In genomic region chr19:15468675-15469512, GRCh38 we compare ENCODE assay signal across 12 cellular contexts. TPM values are rescaled to one million over a fixed set of nuclear protein-coding genes. Genes with fewer than 3 reads are reported as not detected.
DNase-seq lines count a peak whose midpoint lies in the region; ATAC-seq, FAIRE-seq and TF ChIP-seq lines count a peak whose summit lies in the region.
"Had no signal": no experiment of that assay in that cellular context is flagged by ENCODE, and none has a peak within 500 bp of the region (broad histone marks: within the 10 kb centered on the region; RNA-seq: fewer than 3 reads in every experiment).

No MANE protein-coding gene starts in this region.

- H3K9me3 Mint-ChIP-seq in CD4-positive, alpha-beta T cell, result no peaks in the 10 kb centered on the region
- peaks cover 12% of the 10 kb centered on the region for H3K9me3 Mint-ChIP-seq in neural progenitor cell
- H3K9me3 Mint-ChIP-seq: HFFc6 had no signal

- intact Hi-C loops in CD4-positive, alpha-beta T cell (cut with DNase I, micrococcal nuclease), result loop anchor here (5.0 to 10.0 kb wide), 3 partner anchors 46 to 88 kb away; partner anchors contain the start of gene AKAP8L (in 1 of the 2)
- intact Hi-C loops in K562 (cut with micrococcal nuclease) (no loop called here), uterus (cut with DNase I; ENCODE audit: low total_unique reads) (no loop called here)

- WGBS in K562 (ENCODE audit: insufficient coverage, low coverage, missing lambda C conversion rate), result 21% methylated on average over 12 of the region's 12 CpGs

- no peaks in the 10 kb centered on the region for H3K27me3 ChIP-seq in CD4-positive, alpha-beta T cell (ENCODE audit: control insufficient read depth, insufficient read depth, low read length)
- H3K27me3 ChIP-seq in K562 (ENCODE audit: control insufficient read depth in 2 of 2, insufficient read depth in 2 of 2, low read length in 2 of 2) (peaks cover 10 to 20% of the 10 kb centered on the region in 2 experiments; a peak in 4 of 5 replicates), neural progenitor cell (peaks cover 77% of the 10 kb centered on the region), uterus (peaks cover 0 to 5% of the 10 kb centered on the region in 2 donors)

- BruUV-seq in K562 (replicated peaks; lab: Mats Ljungman, UMichigan), result no TSS peak

- peak overlapping the region; percentile 90 for H3K4me3 Mint-ChIP-seq in CD4-positive, alpha-beta T cell
- peak overlapping the region; percentile 4 for H3K4me3 Mint-ChIP-seq in neural progenitor cell
- H3K4me3 Mint-ChIP-seq: mesothelial cell of epicardium had no signal

- no peak for DNase-seq in CD4-positive, alpha-beta T cell
- no peak for DNase-seq in K562 (ENCODE audit: extremely low read depth in 1 of 4, low spot score in 3 of 4)
- no peak for DNase-seq in neural progenitor cell (ENCODE audit: low spot score)
- DNase-seq in uterus, result no peak
- no peak for DNase-seq in NCI-H345 (lab: John Stamatoyannopoulos, UW)
- DNase-seq: HFFc6, PC-9, WERI-Rb-1 had no signal

- H3K36me3 Mint-ChIP-seq in CD4-positive, alpha-beta T cell (ENCODE audit: low read depth), result peaks cover 9% of the 10 kb centered on the region
- H3K36me3 Mint-ChIP-seq in neural progenitor cell, result no peaks in the 10 kb centered on the region
- H3K36me3 Mint-ChIP-seq: mesothelial cell of epicardium had no signal

- TF ChIP-seq CTCF in CD4-positive, alpha-beta T cell (IDR thresholded peaks at IDR 0.05), result no peak
- no peak for TF ChIP-seq CTCF in HEK293 (tag by site-specific recombination; IDR thresholded peaks at IDR 0.05)
- no peak for TF ChIP-seq CTCF in K562 (IDR thresholded peaks at IDR 0.05 in 2 of 3, conservative IDR thresholded peaks at IDR 0.05 in 1 of 3; ENCODE audit: insufficient read depth in 2 of 3, low read depth in 1 of 3, low read length in 3 of 3)
- no peak for TF ChIP-seq CTCF in neural progenitor cell (IDR thresholded peaks at IDR 0.05)
- no peak for TF ChIP-seq CTCF in uterus (IDR thresholded peaks at IDR 0.05)

- H3K9me3 ChIP-seq in CD4-positive, alpha-beta T cell (ENCODE audit: control insufficient read depth, low read length), result no peaks in the 10 kb centered on the region
- H3K9me3 ChIP-seq in HEK293 (ENCODE audit: control insufficient read depth, insufficient read depth, low read depth, low read length) (no peaks in the 10 kb centered on the region), K562 (replicated peaks; ENCODE audit: control insufficient read depth, insufficient read depth, low read depth, low read length) (no peaks in the 10 kb centered on the region), neural progenitor cell (ENCODE audit: low read depth) (no peaks in the 10 kb centered on the region), uterus (no peaks in the 10 kb centered on the region)

- H3K4me2 ChIP-seq in K562 (ENCODE audit: insufficient read depth, low read length), result no peak overlapping the region
- H3K4me2 ChIP-seq in neural progenitor cell, result no peak overlapping the region
- H3K4me2 ChIP-seq: hepatocyte, PC-9 had no signal

- no peak for ATAC-seq in CD4-positive, alpha-beta T cell (ENCODE audit: poor library complexity)
- ATAC-seq in K562 (no peak), GM19324 (IDR thresholded peaks at IDR 0.05; ENCODE audit: low FRiP score, unreplicated experiment) (no peak)

- H3K4me1 ChIP-seq in HEK293 (ENCODE audit: control insufficient read depth, insufficient read depth, low read length) (no peaks in the 10 kb centered on the region), K562 (replicated peaks in 1 of 2; ENCODE audit: control insufficient read depth in 2 of 2, insufficient read depth in 2 of 2, low read length in 2 of 2) (peaks cover 3 to 18% of the 10 kb centered on the region in 2 experiments; a peak in 4 of 5 replicates), neural progenitor cell (no peaks in the 10 kb centered on the region), uterus (peaks cover 0 to 8% of the 10 kb centered on the region in 2 donors)

- H2AFZ ChIP-seq in K562 (ENCODE audit: low read depth, low read length) (no peak overlapping the region), neural progenitor cell (replicated peaks) (peak overlapping the region; percentile 50)
- H2AFZ ChIP-seq: hepatocyte, PC-9 had no signal

- H3K9ac ChIP-seq in K562 (ENCODE audit: insufficient read depth in 1 of 2, low read depth in 2 of 2, low read length in 2 of 2) (no peak overlapping the region), neural progenitor cell (no peak overlapping the region)

- H3K4me1 Mint-ChIP-seq in CD4-positive, alpha-beta T cell (ENCODE audit: low read depth), result peaks cover 63% of the 10 kb centered on the region
- peaks cover 2% of the 10 kb centered on the region for H3K4me1 Mint-ChIP-seq in neural progenitor cell
- H3K4me1 Mint-ChIP-seq: mesothelial cell of epicardium had no signal

- TF ChIP-seq EP300 in K562 (IDR thresholded peaks at IDR 0.05; ENCODE audit: low read length), result no peak

- H3F3A ChIP-seq in neural progenitor cell (ENCODE audit: low read depth), result no peaks in the 10 kb centered on the region

- no peaks in the 10 kb centered on the region for H3K79me2 ChIP-seq in K562 (ENCODE audit: control insufficient read depth, insufficient read depth, low read length)
- H3K79me2 ChIP-seq in neural progenitor cell (ENCODE audit: low read depth), result no peaks in the 10 kb centered on the region
- H3K79me2 ChIP-seq: hepatocyte had no signal

- H3K27me3 Mint-ChIP-seq in CD4-positive, alpha-beta T cell, result no peaks in the 10 kb centered on the region
- H3K27me3 Mint-ChIP-seq in neural progenitor cell (ENCODE audit: insufficient read depth, low read depth), result peaks cover 49% of the 10 kb centered on the region

- CTCF ChIA-PET in CD4-positive, alpha-beta T cell (lab: Charles Lee), result interaction anchor here (4.9 kb wide), 1 partner anchor 50 kb away, joined by 31 read pairs; the partner anchor contains the start of gene AKAP8L
- CTCF ChIA-PET in HEK293 (lab: Yijun Ruan, JAX), result interaction anchor here (0.6 kb wide), 1 partner anchor 88 kb away, joined by 3 read pairs; no protein-coding TSS in a partner anchor
- CTCF ChIA-PET in K562 (lab: Yijun Ruan, JAX; ENCODE audit: low intra/inter-chr PET ratio), result no interaction called here

- POLR2A ChIA-PET in CD4-positive, alpha-beta T cell (lab: Charles Lee), result interaction anchor here (1.0 to 8.1 kb wide), 5 partner anchors 36 to 83 kb away, joined by 3 to 76 read pairs (median 4); partner anchors contain the start of gene AKAP8L
- POLR2A ChIA-PET in HEK293 (lab: Yijun Ruan, JAX) (no interaction called here), K562 (lab: Yijun Ruan, JAX) (interaction anchor here (0.6 to 1.1 kb wide), 2 partner anchors 16 to 180 kb away, joined by 3 to 5 read pairs; no protein-coding TSS in a partner anchor)

- in situ Hi-C loops in K562 (cut with MboI), result no loop called here

- FAIRE-seq in K562 (lab: Jason Lieb, UNC), result peak; percentile 37

- no peak for TF ChIP-seq POLR2A in K562 (conservative IDR thresholded peaks at IDR 0.05)
- no peak for TF ChIP-seq POLR2A in uterus (IDR thresholded peaks at IDR 0.05)

- H3K4me3 ChIP-seq in HEK293 (ENCODE audit: low read depth, low read length) (no peak overlapping the region), K562 (no peak overlapping the region), neural progenitor cell (no peak overlapping the region), uterus (no peak overlapping the region)
- H3K4me3 ChIP-seq: hepatocyte, PC-9 had no signal

- H3K9me1 ChIP-seq in K562 (ENCODE audit: control insufficient read depth, insufficient read depth, low read length), result no peaks in the 10 kb centered on the region

- no peak for TF ChIP-seq RAD21 in K562 (CRISPR knock-in tag; conservative IDR thresholded peaks at IDR 0.05 in 1 of 2, IDR thresholded peaks at IDR 0.05 in 1 of 2)

- H3K36me3 ChIP-seq in HEK293 (ENCODE audit: control insufficient read depth in 2 of 2, insufficient read depth in 1 of 2, low read length in 2 of 2) (no peaks in the 10 kb centered on the region), K562 (ENCODE audit: control insufficient read depth, insufficient read depth, low read length) (no peaks in the 10 kb centered on the region), neural progenitor cell (no peaks in the 10 kb centered on the region), uterus (no peaks in the 10 kb centered on the region)
- H3K36me3 ChIP-seq: WERI-Rb-1 had no signal

- H3K27ac ChIP-seq in CD4-positive, alpha-beta T cell (ENCODE audit: low read depth, low read length), result no peak overlapping the region
- no peak overlapping the region for H3K27ac ChIP-seq in HEK293 (ENCODE audit: extremely low read depth, low read depth, low read length)
- no peak overlapping the region for H3K27ac ChIP-seq in K562 (ENCODE audit: extremely low read depth, low read depth, low read length)
- no peak overlapping the region for H3K27ac ChIP-seq in neural progenitor cell
- no peak overlapping the region for H3K27ac ChIP-seq in uterus
- H3K27ac ChIP-seq: hepatocyte, PC-9, WERI-Rb-1 had no signal

- H3K27ac Mint-ChIP-seq in CD4-positive, alpha-beta T cell, result peak overlapping the region; percentile 90
- H3K27ac Mint-ChIP-seq in neural progenitor cell, result no peak overlapping the region
- H3K27ac Mint-ChIP-seq: HFFc6, mesothelial cell of epicardium had no signal

- H4K20me1 ChIP-seq in K562 (replicated peaks; ENCODE audit: control insufficient read depth, insufficient read depth, low read length) (no peaks in the 10 kb centered on the region), neural progenitor cell (ENCODE audit: low read depth) (no peaks in the 10 kb centered on the region)

RNA-seq across cellular contexts. Expression of gene RASAL3, which starts 4.5 kb away (rescaled TPM):
- total RNA-seq in CD4-positive, alpha-beta T cell, result 10 to 100 TPM; 91.8 to 92.8 TPM
- 0.35 TPM in 1 of 2 replicates, not detected in the other for total RNA-seq in K562 (2011; cell fraction: chromatin; rRNA removed; ENCODE audit: low replicate concordance)
- total RNA-seq in K562 (2011; cell fraction: nucleolus; rRNA removed), result 0.13 TPM in 1 of 2 replicates, not detected in the other
- total RNA-seq in K562 (2011; cell fraction: nucleoplasm; rRNA removed), result 2.5 TPM in 1 of 2 replicates, not detected in the other
- total RNA-seq in K562 (2014; rRNA removed), result 0.04 TPM in 1 of 2 replicates, not detected in the other
- not detected in 2 replicates for total RNA-seq in K562 (2014; rRNA removed; fragmentation: Illumina TruSeq; extraction: Trizol)
- not detected in 2 replicates for total RNA-seq in K562 (2015; rRNA removed; fragmentation: Illumina TruSeq; extraction: Trizol)
- 0.44 and 0.87 TPM in 2 replicates for total RNA-seq in K562 (2021)
- polyA plus RNA-seq in K562 (2011; rRNA removed), result not detected in 2 replicates
- polyA plus RNA-seq in K562 (2011; cell fraction: cytosol; rRNA removed), result 0.01 TPM in 1 of 2 replicates, not detected in the other
- polyA plus RNA-seq in K562 (2011; cell fraction: nucleus; rRNA removed), result 0.04 and 0.16 TPM in 2 replicates
- polyA plus RNA-seq in K562 (2012), result 0.08 and 0.16 TPM in 2 replicates
- not detected in 2 replicates for polyA plus RNA-seq in K562 (2014; fragmentation: Illumina TruSeq; extraction: Trizol)
- polyA plus RNA-seq in K562 (2014; fragmentation: Nextera tagmentation; extraction: Ambion mirVana), result not detected
- polyA plus RNA-seq in K562 (2014; rRNA removed), result 0.07 TPM in 1 of 2 replicates, not detected in the other
- polyA minus RNA-seq in K562 (2011; rRNA and poly(A)+ RNA removed), result not detected in 2 replicates
- polyA minus RNA-seq in K562 (2011; cell fraction: cytosol; rRNA and poly(A)+ RNA removed), result not detected in 2 replicates
- polyA minus RNA-seq in K562 (2011; cell fraction: nucleus; rRNA and poly(A)+ RNA removed), result not detected in 2 replicates
- not detected in 2 replicates for total RNA-seq in neural progenitor cell (ENCODE audit: low replicate concordance)
- 1 to 10 TPM in 2 of 4 donors, under 1 TPM in 1, not detected in 1; 0.51 to 4.3 (median 1.1) TPM for total RNA-seq in uterus
- total RNA-seq: HFFc6, mesothelial cell of epicardium, PC-9 had no signal

RNA-seq across cellular contexts. Expression of gene PGLYRP2, which starts 10.4 kb away (rescaled TPM):
- total RNA-seq in CD4-positive, alpha-beta T cell, result not detected
- total RNA-seq in K562 (2011; cell fraction: chromatin; rRNA removed; ENCODE audit: low replicate concordance), result not detected in 2 replicates
- total RNA-seq in K562 (2011; cell fraction: nucleolus; rRNA removed), result not detected in 2 replicates
- total RNA-seq in K562 (2011; cell fraction: nucleoplasm; rRNA removed), result not detected in 2 replicates
- not detected in 2 replicates for total RNA-seq in K562 (2014; rRNA removed)
- total RNA-seq in K562 (2014; rRNA removed; fragmentation: Illumina TruSeq; extraction: Trizol), result not detected in 2 replicates
- not detected in 2 replicates for total RNA-seq in K562 (2015; rRNA removed; fragmentation: Illumina TruSeq; extraction: Trizol)
- not detected in 2 replicates for total RNA-seq in K562 (2021)
- polyA plus RNA-seq in K562 (2011; rRNA removed), result not detected in 2 replicates
- polyA plus RNA-seq in K562 (2011; cell fraction: cytosol; rRNA removed), result not detected in 2 replicates
- not detected in 2 replicates for polyA plus RNA-seq in K562 (2011; cell fraction: nucleus; rRNA removed)
- polyA plus RNA-seq in K562 (2012), result not detected in 2 replicates
- not detected in 2 replicates for polyA plus RNA-seq in K562 (2014; fragmentation: Illumina TruSeq; extraction: Trizol)
- not detected for polyA plus RNA-seq in K562 (2014; fragmentation: Nextera tagmentation; extraction: Ambion mirVana)
- polyA plus RNA-seq in K562 (2014; rRNA removed), result not detected in 2 replicates
- not detected in 2 replicates for polyA minus RNA-seq in K562 (2011; rRNA and poly(A)+ RNA removed)
- not detected in 2 replicates for polyA minus RNA-seq in K562 (2011; cell fraction: cytosol; rRNA and poly(A)+ RNA removed)
- not detected in 2 replicates for polyA minus RNA-seq in K562 (2011; cell fraction: nucleus; rRNA and poly(A)+ RNA removed)
- not detected in 2 replicates for total RNA-seq in neural progenitor cell (ENCODE audit: low replicate concordance)
- total RNA-seq in uterus, result not detected
- total RNA-seq: hepatocyte, HFFc6, mesothelial cell of epicardium, PC-9 had no signal
- polyA plus RNA-seq: hepatocyte had no signal

RNA-seq across cellular contexts. Expression of gene WIZ, which starts 19.1 kb away (rescaled TPM):
- 10 to 100 TPM; 12.9 to 14.3 TPM for total RNA-seq in CD4-positive, alpha-beta T cell
- 13.2 and 37.4 TPM in 2 replicates for total RNA-seq in K562 (2011; cell fraction: chromatin; rRNA removed; ENCODE audit: low replicate concordance)
- 27.4 and 28.3 TPM in 2 replicates for total RNA-seq in K562 (2011; cell fraction: nucleolus; rRNA removed)
- 20.2 and 22.8 TPM in 2 replicates for total RNA-seq in K562 (2011; cell fraction: nucleoplasm; rRNA removed)
- total RNA-seq in K562 (2014; rRNA removed) (13.9 and 16.0 TPM in 2 replicates), K562 (2014; rRNA removed; fragmentation: Illumina TruSeq; extraction: Trizol) (1.1 and 1.3 TPM in 2 replicates), K562 (2015; rRNA removed; fragmentation: Illumina TruSeq; extraction: Trizol) (4.8 and 5.4 TPM in 2 replicates), K562 (2021) (32.7 and 37.5 TPM in 2 replicates), neural progenitor cell (ENCODE audit: low replicate concordance) (9.1 and 30.3 TPM in 2 replicates), uterus (10 to 100 TPM in 1 of 4 donors, 1 to 10 TPM in 3; 6.5 to 53.9 (median 8.5) TPM)
- polyA plus RNA-seq in K562 (2011; rRNA removed) (3.7 and 4.7 TPM in 2 replicates), K562 (2014; fragmentation: Illumina TruSeq; extraction: Trizol) (9.4 and 22.9 TPM in 2 replicates), K562 (2014; fragmentation: Nextera tagmentation; extraction: Ambion mirVana) (under 1 TPM; 0.06 to 0.08 TPM), K562 (2014; rRNA removed) (19.1 and 21.8 TPM in 2 replicates)
- 5.3 and 12.2 TPM in 2 replicates for polyA plus RNA-seq in K562 (2011; cell fraction: cytosol; rRNA removed)
- polyA plus RNA-seq in K562 (2011; cell fraction: nucleus; rRNA removed), result 16.0 and 33.9 TPM in 2 replicates
- 18.0 and 22.2 TPM in 2 replicates for polyA plus RNA-seq in K562 (2012)
- polyA minus RNA-seq in K562 (2011; rRNA and poly(A)+ RNA removed), result 0.63 and 1.1 TPM in 2 replicates
- 7.5 and 9.4 TPM in 2 replicates for polyA minus RNA-seq in K562 (2011; cell fraction: cytosol; rRNA and poly(A)+ RNA removed)
- 5.3 and 6.5 TPM in 2 replicates for polyA minus RNA-seq in K562 (2011; cell fraction: nucleus; rRNA and poly(A)+ RNA removed)

RNA-seq across cellular contexts. Expression of gene CYP4F22, which starts 39.4 kb away (rescaled TPM):
- under 1 TPM; 0.19 to 0.28 TPM for total RNA-seq in CD4-positive, alpha-beta T cell
- total RNA-seq in K562 (2011; cell fraction: chromatin; rRNA removed; ENCODE audit: low replicate concordance), result not detected in 2 replicates
- total RNA-seq in K562 (2011; cell fraction: nucleolus; rRNA removed), result not detected in 2 replicates
- not detected in 2 replicates for total RNA-seq in K562 (2011; cell fraction: nucleoplasm; rRNA removed)
- not detected in 2 replicates for total RNA-seq in K562 (2014; rRNA removed)
- total RNA-seq in K562 (2014; rRNA removed; fragmentation: Illumina TruSeq; extraction: Trizol), result not detected in 2 replicates
- not detected in 2 replicates for total RNA-seq in K562 (2015; rRNA removed; fragmentation: Illumina TruSeq; extraction: Trizol)
- not detected in 2 replicates for total RNA-seq in K562 (2021)
- polyA plus RNA-seq in K562 (2011; rRNA removed), result not detected in 2 replicates
- not detected in 2 replicates for polyA plus RNA-seq in K562 (2011; cell fraction: cytosol; rRNA removed)
- polyA plus RNA-seq in K562 (2011; cell fraction: nucleus; rRNA removed), result not detected in 2 replicates
- polyA plus RNA-seq in K562 (2012), result not detected in 2 replicates
- not detected in 2 replicates for polyA plus RNA-seq in K562 (2014; fragmentation: Illumina TruSeq; extraction: Trizol)
- not detected for polyA plus RNA-seq in K562 (2014; fragmentation: Nextera tagmentation; extraction: Ambion mirVana)
- not detected in 2 replicates for polyA plus RNA-seq in K562 (2014; rRNA removed)
- not detected in 2 replicates for polyA minus RNA-seq in K562 (2011; rRNA and poly(A)+ RNA removed)
- not detected in 2 replicates for polyA minus RNA-seq in K562 (2011; cell fraction: cytosol; rRNA and poly(A)+ RNA removed)
- not detected in 2 replicates for polyA minus RNA-seq in K562 (2011; cell fraction: nucleus; rRNA and poly(A)+ RNA removed)
- total RNA-seq in neural progenitor cell (ENCODE audit: low replicate concordance), result not detected in 2 replicates
- not detected for total RNA-seq in uterus
- total RNA-seq: hepatocyte, HFFc6, mesothelial cell of epicardium, PC-9 had no signal
- polyA plus RNA-seq: hepatocyte had no signal

RNA-seq across cellular contexts. Expression of gene AKAP8L, which starts 50.1 kb away (rescaled TPM):
- total RNA-seq in CD4-positive, alpha-beta T cell, result 100 to 1,000 TPM; 157 to 162 TPM
- total RNA-seq in K562 (2011; cell fraction: chromatin; rRNA removed; ENCODE audit: low replicate concordance), result 365 and 641 TPM in 2 replicates
- total RNA-seq in K562 (2011; cell fraction: nucleolus; rRNA removed), result 279 and 316 TPM in 2 replicates
- total RNA-seq in K562 (2011; cell fraction: nucleoplasm; rRNA removed), result 296 and 300 TPM in 2 replicates
- total RNA-seq in K562 (2014; rRNA removed) (108 and 121 TPM in 2 replicates), K562 (2014; rRNA removed; fragmentation: Illumina TruSeq; extraction: Trizol) (61.1 and 65.5 TPM in 2 replicates), K562 (2015; rRNA removed; fragmentation: Illumina TruSeq; extraction: Trizol) (66.6 and 70.7 TPM in 2 replicates), K562 (2021) (107 and 116 TPM in 2 replicates), neural progenitor cell (ENCODE audit: low replicate concordance) (131 and 210 TPM in 2 replicates), uterus (100 to 1,000 TPM in 2 of 4 donors, 10 to 100 TPM in 2; 82.4 to 157 (median 117) TPM)
- polyA plus RNA-seq in K562 (2011; rRNA removed) (56.8 and 95.7 TPM in 2 replicates), K562 (2014; fragmentation: Illumina TruSeq; extraction: Trizol) (75.8 and 84.0 TPM in 2 replicates), K562 (2014; fragmentation: Nextera tagmentation; extraction: Ambion mirVana) (1 to 10 TPM; 2.4 to 7.0 TPM), K562 (2014; rRNA removed) (92.5 and 111 TPM in 2 replicates)
- polyA plus RNA-seq in K562 (2011; cell fraction: cytosol; rRNA removed), result 40.7 and 50.0 TPM in 2 replicates
- 617 and 798 TPM in 2 replicates for polyA plus RNA-seq in K562 (2011; cell fraction: nucleus; rRNA removed)
- 66.2 and 79.9 TPM in 2 replicates for polyA plus RNA-seq in K562 (2012)
- 60.0 and 69.5 TPM in 2 replicates for polyA minus RNA-seq in K562 (2011; rRNA and poly(A)+ RNA removed)
- 41.5 and 61.7 TPM in 2 replicates for polyA minus RNA-seq in K562 (2011; cell fraction: cytosol; rRNA and poly(A)+ RNA removed)
- 85.4 and 122 TPM in 2 replicates for polyA minus RNA-seq in K562 (2011; cell fraction: nucleus; rRNA and poly(A)+ RNA removed)

Comparison
In these comparisons a context has a peak if more than half of its experiments do, and no peak if none do; other contexts are left out.
1. RNA of gene RASAL3, which starts 4.5 kb away (total RNA-seq): 91.8 to 92.8 TPM in CD4-positive, alpha-beta T cell; 0.51 to 4.3 TPM in uterus, 0.04 to 2.5 TPM in K562 and not detected in neural progenitor cell; every median in the first group is over 10 times any median in the second.
2. intact Hi-C loops: an anchor here in CD4-positive, alpha-beta T cell (5.0 to 10.0 kb wide); none called in K562 and uterus.